28 cellular contexts compared by ENCODE assay signal in genomic region chr9:12766357-12766756, GRCh38. TPM values are rescaled to one million over a fixed set of nuclear protein-coding genes. Genes with fewer than 3 reads are reported as not detected.
"Had no signal": no experiment of that assay in that cellular context is flagged by ENCODE, and none has a peak within 500 bp of the region (broad histone marks: within the 10 kb centered on the region; RNA-seq: fewer than 3 reads in every experiment).

No MANE protein-coding gene starts in this region.

- H2AFZ ChIP-seq: neural progenitor cell had no signal

- H3K27ac Mint-ChIP-seq: activated CD4-positive, alpha-beta T cell treated with anti-CD3 and anti-CD28 coated beads for 36 hours; activated CD8-positive, alpha-beta memory T cell treated with anti-CD3 and anti-CD28 coated beads, Interleukin-2, amount 10 ng/mL, durations not matched to agents 7 days and 5 days; activated CD8-positive, alpha-beta T cell treated with anti-CD3 and anti-CD28 coated beads, Interleukin-2, amount 10 ng/mL, durations not matched to agents 7 days and 5 days; activated naive CD4-positive, alpha-beta T cell treated with anti-CD3 and anti-CD28 coated beads, Interleukin-2, amount 50 U/mL, for 72 hours; brain; natural killer cell; neural progenitor cell; T-cell had no signal

- H3K36me3 Mint-ChIP-seq: activated CD8-positive, alpha-beta memory T cell treated with anti-CD3 and anti-CD28 coated beads, Interleukin-2, amount 10 ng/mL, durations not matched to agents 7 days and 5 days; activated naive CD4-positive, alpha-beta T cell treated with anti-CD3 and anti-CD28 coated beads, Interleukin-2, amount 50 U/mL, for 72 hours; brain; natural killer cell; neural progenitor cell; T-cell had no signal

- H3K4me1 ChIP-seq: colonic mucosa, gastrocnemius medialis, neural progenitor cell, spleen, testis, uterus had no signal

- H3K4me1 Mint-ChIP-seq: activated CD4-positive, alpha-beta T cell treated with anti-CD3 and anti-CD28 coated beads for 36 hours; activated CD8-positive, alpha-beta memory T cell treated with anti-CD3 and anti-CD28 coated beads, Interleukin-2, amount 10 ng/mL, durations not matched to agents 7 days and 5 days; brain; natural killer cell; neural progenitor cell; T-cell had no signal

- H3K27me3 ChIP-seq: colonic mucosa, gastrocnemius medialis, neural progenitor cell, spleen, testis, transverse colon, uterus had no signal

- H3K27ac ChIP-seq: cardiac muscle cell, colonic mucosa, gastrocnemius medialis, neural progenitor cell, spleen, testis, transverse colon, uterus had no signal

- H3K4me2 ChIP-seq: neural progenitor cell had no signal

- FAIRE-seq: endometrium had no signal

- H3K4me3 Mint-ChIP-seq: activated CD4-positive, alpha-beta T cell treated with anti-CD3 and anti-CD28 coated beads for 36 hours; activated CD8-positive, alpha-beta memory T cell treated with anti-CD3 and anti-CD28 coated beads, Interleukin-2, amount 10 ng/mL, durations not matched to agents 7 days and 5 days; activated CD8-positive, alpha-beta T cell treated with anti-CD3 and anti-CD28 coated beads, Interleukin-2, amount 10 ng/mL, durations not matched to agents 7 days and 5 days; brain; natural killer cell; neural progenitor cell; T-cell had no signal

- H3K27me3 Mint-ChIP-seq: activated CD4-positive, alpha-beta T cell treated with anti-CD3 and anti-CD28 coated beads for 36 hours; activated CD8-positive, alpha-beta memory T cell treated with anti-CD3 and anti-CD28 coated beads, Interleukin-2, amount 10 ng/mL, durations not matched to agents 7 days and 5 days; brain; T-cell had no signal

- ATAC-seq: activated CD4-positive, alpha-beta T cell treated with anti-CD3 and anti-CD28 coated beads for 36 hours; activated CD8-positive, alpha-beta memory T cell treated with anti-CD3 and anti-CD28 coated beads, Interleukin-2, amount 10 ng/mL, durations not matched to agents 7 days and 5 days; activated CD8-positive, alpha-beta T cell treated with anti-CD3 and anti-CD28 coated beads, Interleukin-2, amount 10 ng/mL, durations not matched to agents 7 days and 5 days; activated naive CD4-positive, alpha-beta T cell treated with anti-CD3 and anti-CD28 coated beads, Interleukin-2, amount 50 U/mL, for 72 hours; gastrocnemius medialis; natural killer cell; right cardiac atrium; stimulated activated naive CD8-positive, alpha-beta T cell treated with anti-CD3 and anti-CD28 coated beads, Interleukin-15, Interleukin-2, amounts not matched to agents 100 U/mL and 50 U/mL, for 24 hours; T-cell had no signal

- H3K36me3 ChIP-seq: cardiac muscle cell, colonic mucosa, gastrocnemius medialis, neural progenitor cell, spleen, transverse colon, uterus had no signal

- H3K9me3 ChIP-seq: colonic mucosa, gastrocnemius medialis, spleen, testis, transverse colon, uterus had no signal

- H3K4me3 ChIP-seq: cardiac muscle cell, colonic mucosa, gastrocnemius medialis, neural progenitor cell, spleen, testis, transverse colon, uterus had no signal

- H3K9ac ChIP-seq: neural progenitor cell had no signal

- H3K9me3 Mint-ChIP-seq: brain, neural progenitor cell had no signal

- DNase-seq: activated CD4-positive, alpha-beta T cell treated with anti-CD3 and anti-CD28 coated beads for 36 hours; activated CD4-positive, CD25-positive, alpha-beta regulatory T cell; activated CD8-positive, alpha-beta memory T cell treated with anti-CD3 and anti-CD28 coated beads, Interleukin-2, amount 10 ng/mL, durations not matched to agents 7 days and 5 days; activated CD8-positive, alpha-beta T cell treated with anti-CD3 and anti-CD28 coated beads, Interleukin-2, amount 10 ng/mL, durations not matched to agents 7 days and 5 days; activated naive CD4-positive, alpha-beta T cell; activated T-cell treated with anti-CD3 and anti-CD28 coated beads, Interleukin-2, amount 50 U/mL, for 48 hours; aorta; cerebellar nuclear complex; colonic mucosa; effector CD8-positive, alpha-beta T cell; gastrocnemius medialis; glutamatergic neuron; islet precursor cell; natural killer cell; occipital lobe; right cardiac atrium; spleen; stimulated activated naive CD8-positive, alpha-beta T cell treated with anti-CD3 and anti-CD28 coated beads, Interleukin-15, Interleukin-2, amounts not matched to agents 100 U/mL and 50 U/mL, for 24 hours; T-cell; testis; transverse colon; uterus had no signal

RNA-seq across cellular contexts. Expression of gene LURAP1L, which starts 8.5 kb away (rescaled TPM):
- total RNA-seq: activated CD4-positive, alpha-beta T cell treated with anti-CD3 and anti-CD28 coated beads for 36 hours; activated CD8-positive, alpha-beta memory T cell treated with anti-CD3 and anti-CD28 coated beads, Interleukin-2, amount 10 ng/mL, durations not matched to agents 7 days and 5 days; activated CD8-positive, alpha-beta T cell treated with anti-CD3 and anti-CD28 coated beads, Interleukin-2, amount 10 ng/mL, durations not matched to agents 7 days and 5 days; activated naive CD4-positive, alpha-beta T cell treated with anti-CD3 and anti-CD28 coated beads, Interleukin-2, amount 50 U/mL, for 72 hours; natural killer cell; T-cell; T-helper 2 cell treated with Interferon-gamma antibody and Interleukin-4, amounts not matched to agents 100 ng/mL and 5 ng/mL, for 36 hours had no signal
